In the genomic region with DNA sequence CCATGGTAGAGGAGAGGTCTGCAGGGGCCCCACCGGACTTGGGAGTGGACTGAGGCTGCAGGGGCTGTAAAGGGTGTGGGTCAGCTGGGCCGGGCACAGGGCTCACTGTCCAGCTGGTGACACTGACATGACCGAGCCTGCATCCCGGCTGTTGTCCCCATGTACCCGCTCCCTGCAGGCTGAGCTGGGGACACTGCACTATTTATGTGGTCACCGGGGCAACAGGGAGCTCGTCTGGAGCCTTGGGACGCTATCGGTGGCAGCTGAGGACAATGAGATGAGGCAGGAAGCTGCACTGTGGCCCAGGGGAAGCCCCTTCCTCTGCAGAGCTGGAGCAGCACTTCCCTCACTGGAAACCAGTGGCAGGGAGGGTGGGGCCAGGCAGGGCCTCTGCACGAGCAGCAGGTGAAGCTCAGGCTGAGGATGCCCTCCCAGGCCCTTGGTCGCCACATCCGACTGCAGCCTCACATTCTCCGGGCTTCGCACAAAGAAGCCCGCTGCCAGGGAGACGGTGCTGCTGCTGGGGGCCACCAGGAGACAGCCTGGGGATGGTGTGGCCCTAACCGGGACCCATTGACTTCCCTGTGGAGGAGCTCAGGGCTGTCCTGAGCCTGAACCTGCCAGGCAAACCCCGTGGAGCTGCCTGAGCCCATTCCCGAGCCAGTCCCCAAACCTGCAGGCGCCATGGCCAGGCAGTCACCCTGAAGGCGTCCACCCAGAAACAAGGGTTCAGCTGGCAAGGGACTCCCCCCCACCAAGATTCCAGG, we compare ENCODE assay signal across 10 cellular contexts. TPM values are rescaled to one million over a fixed set of nuclear protein-coding genes. Genes with fewer than 3 reads are reported as not detected.
DNase-seq lines count a peak whose midpoint lies in the region; ATAC-seq lines count a peak whose summit lies in the region.
"Had no signal": no experiment of that assay in that cellular context is flagged by ENCODE, and none has a peak within 500 bp of the region (broad histone marks: within the 10 kb centered on the region; RNA-seq: fewer than 3 reads in every experiment).

No MANE protein-coding gene starts in this region.

- H2BK15ac ChIP-seq in mesenchymal stem cell (ENCODE audit: low read depth, poor library complexity, severe bottlenecking): no peak overlapping the region

- H3K4me1 ChIP-seq in mesenchymal stem cell (ENCODE audit: control insufficient read depth, insufficient read depth, low read depth, low read length) (peaks cover 2% of the 10 kb centered on the region), aorta (ENCODE audit: control insufficient read depth in 1 of 2, insufficient read depth in 2 of 2, low read length in 2 of 2) (no peaks in the 10 kb centered on the region)

- peak; percentile 24 for DNase-seq in stimulated activated naive CD4-positive, alpha-beta T cell treated with Interleukin-2 at 50 U/mL for 16 hours (lab: John Stamatoyannopoulos, UW)
- DNase-seq in stimulated activated naive CD4-positive, alpha-beta T cell (lab: John Stamatoyannopoulos, UW): no peak
- peak; percentile 65 for DNase-seq in central memory CD4-positive, alpha-beta T cell
- DNase-seq in mesenchymal stem cell: peak; percentile 49
- peak; percentile 60 to 86 for DNase-seq in aorta
- DNase-seq in NCI-H1105 treated with DMSO at 0.1 percent for 48 hours (lab: John Stamatoyannopoulos, UW): no peak

- no peak overlapping the region for H3K4ac ChIP-seq in mesenchymal stem cell (ENCODE audit: low read depth in 1 of 2, low read length in 2 of 2)

- H3K36me3 ChIP-seq in mesenchymal stem cell (ENCODE audit: control insufficient read depth in 1 of 2, insufficient read depth in 2 of 2, low read depth in 1 of 2, low read length in 2 of 2) (peaks cover 0 to 3% of the 10 kb centered on the region in 2 experiments), aorta (ENCODE audit: control insufficient read depth in 1 of 2, insufficient read depth in 2 of 2, low read length in 1 of 2) (no peaks in the 10 kb centered on the region)

- H3K27ac ChIP-seq in mesenchymal stem cell (ENCODE audit: low read length, poor library complexity, severe bottlenecking) (no peak overlapping the region), aorta (ENCODE audit: low read depth in 1 of 2, low read length in 2 of 2) (no peak overlapping the region)

- no peak overlapping the region for H3K9ac ChIP-seq in mesenchymal stem cell (ENCODE audit: low read length)

- H2AK5ac ChIP-seq in mesenchymal stem cell (ENCODE audit: low read length, severe bottlenecking): no peak overlapping the region

- no peaks in the 10 kb centered on the region for H3K79me1 ChIP-seq in mesenchymal stem cell (replicated peaks; ENCODE audit: low read length, poor library complexity, severe bottlenecking)

- no peak overlapping the region for H4K8ac ChIP-seq in mesenchymal stem cell (ENCODE audit: low read length)

- no peaks in the 10 kb centered on the region for H3K9me3 ChIP-seq in mesenchymal stem cell (ENCODE audit: control insufficient read depth, low read length)
- H3K9me3 ChIP-seq in aorta (ENCODE audit: control insufficient read depth, low read length): no peaks in the 10 kb centered on the region

- no peak overlapping the region for H2BK12ac ChIP-seq in mesenchymal stem cell (ENCODE audit: low read length in 2 of 2)

- H4K91ac ChIP-seq in mesenchymal stem cell (ENCODE audit: low read length): no peak overlapping the region

- no peak overlapping the region for H2AFZ ChIP-seq in mesenchymal stem cell (ENCODE audit: low read depth, low read length)

- no peak overlapping the region for H3K14ac ChIP-seq in mesenchymal stem cell (ENCODE audit: low read length in 2 of 2)

- intact Hi-C loops in aorta (cut with DNase I): loop anchor here (2.0 kb wide), 1 partner anchor 89 kb away; no protein-coding TSS in a partner anchor

- WGBS in mesenchymal stem cell: 76% methylated on average over 21 of the region's 21 CpGs
- 81 to 84% methylated on average over 21 of the region's 21 CpGs for WGBS in aorta, 2 donors

- H3K18ac ChIP-seq in mesenchymal stem cell (ENCODE audit: low read depth in 1 of 2, low read length in 2 of 2): no peak overlapping the region

- no peak overlapping the region for H3K4me2 ChIP-seq in mesenchymal stem cell (ENCODE audit: low read length, poor library complexity, severe bottlenecking)

- no peak overlapping the region for H3K23ac ChIP-seq in mesenchymal stem cell (ENCODE audit: low read length in 2 of 2)

- H2BK120ac ChIP-seq in mesenchymal stem cell (ENCODE audit: low read depth, low read length): no peak overlapping the region

- peaks cover 0 to 29% of the 10 kb centered on the region in 2 experiments for H3K27me3 ChIP-seq in mesenchymal stem cell (ENCODE audit: control insufficient read depth in 1 of 2, insufficient read depth in 1 of 2, low read length in 2 of 2)
- H3K27me3 ChIP-seq in aorta (ENCODE audit: control insufficient read depth in 1 of 2, insufficient read depth in 2 of 2, low read length in 1 of 2): no peaks in the 10 kb centered on the region

- no peak overlapping the region for H2BK5ac ChIP-seq in mesenchymal stem cell (ENCODE audit: low read depth, low read length, poor library complexity, severe bottlenecking)

- no peak overlapping the region for H3K4me3 ChIP-seq in mesenchymal stem cell (ENCODE audit: insufficient read depth in 1 of 2, low read depth in 1 of 2, low read length in 2 of 2)
- no peak overlapping the region for H3K4me3 ChIP-seq in aorta (ENCODE audit: low read length in 2 of 2)

- no peak for ATAC-seq in aorta (ENCODE audit: low FRiP score)
- no peak for ATAC-seq in HG03097 (IDR thresholded peaks at IDR 0.05; ENCODE audit: low FRiP score, unreplicated experiment)
- ATAC-seq in GM21576 (IDR thresholded peaks at IDR 0.05; ENCODE audit: unreplicated experiment): no peak

RNA-seq across cellular contexts. Expression of a gene that starts 26.4 kb away (rescaled TPM):
- 0.33 TPM for polyA plus RNA-seq in mesenchymal stem cell (2013, experiment 1 of 2)
- polyA plus RNA-seq in mesenchymal stem cell (2013, experiment 2 of 2): 0.10 TPM
- 10 to 100 TPM in 1 of 2 donors, 1 to 10 TPM in 1; 5.9 to 17.7 TPM for total RNA-seq in aorta
- polyA plus RNA-seq in aorta: 1 to 10 TPM; 2.0 to 4.5 TPM
- total RNA-seq: MCF 10A had no signal
- polyA plus RNA-seq: fibroblast of lung had no signal

Comparison
In these comparisons a context has a peak if more than half of its experiments do, and no peak if none do; other contexts are left out.
1. DNase-seq: peak in stimulated activated naive CD4-positive, alpha-beta T cell treated with Interleukin-2 at 50 U/mL for 16 hours (single experiment), central memory CD4-positive, alpha-beta T cell (single experiment), mesenchymal stem cell (single experiment) and aorta (2 of 2); none in stimulated activated naive CD4-positive, alpha-beta T cell (0 of 6) and NCI-H1105 treated with DMSO at 0.1 percent for 48 hours (single experiment).